ENCODE assay signal across 1 cellular context in genomic region chr5:141864371-141865370, GRCh38.
TF ChIP-seq lines count a peak whose summit lies in the region.

No MANE protein-coding gene starts in this region.

TF ChIP-seq in HCT116, 20 proteins besides CTCF, POLR2A, EP300 and RAD21 (continued from another document):
- no peak for TF ChIP-seq MAX (IDR thresholded peaks at IDR 0.05)
- TF ChIP-seq SIN3A (IDR thresholded peaks at IDR 0.05; ENCODE audit: low read depth) = no peak
- TF ChIP-seq EZH2 (IDR thresholded peaks at IDR 0.05) = no peak
- no peak for TF ChIP-seq ATF3 (IDR thresholded peaks at IDR 0.05)
- no peak for TF ChIP-seq EGR1 (IDR thresholded peaks at IDR 0.05; ENCODE audit: low read depth)
- TF ChIP-seq ZFX (IDR thresholded peaks at IDR 0.05) = no peak
- no peak for TF ChIP-seq CEBPB (IDR thresholded peaks at IDR 0.05; ENCODE audit: low read depth)
- no peak for TF ChIP-seq SRF (IDR thresholded peaks at IDR 0.05; ENCODE audit: low read depth)
- no peak for TF ChIP-seq REST (IDR thresholded peaks at IDR 0.05; ENCODE audit: low read depth)
- no peak for TF ChIP-seq TCF7L2 (IDR thresholded peaks at IDR 0.05; ENCODE audit: borderline replicate concordance, extremely low read depth, insufficient read depth, insufficient read length)
- no peak for TF ChIP-seq ZBTB33 (IDR thresholded peaks at IDR 0.05; ENCODE audit: extremely low read depth, insufficient replicate concordance, low read length)
